Comparison of ENCODE assay signal across 21 cellular contexts in genomic region chr11:64947202-64947814, GRCh38. TPM values are rescaled to one million over a fixed set of nuclear protein-coding genes. Genes with fewer than 3 reads are reported as not detected.
DNase-seq lines count a peak whose midpoint lies in the region; ATAC-seq, FAIRE-seq and TF ChIP-seq lines count a peak whose summit lies in the region.
"Had no signal": no experiment of that assay in that cellular context is flagged by ENCODE, and none has a peak within 500 bp of the region (broad histone marks: within the 10 kb centered on the region; RNA-seq: fewer than 3 reads in every experiment).

No MANE protein-coding gene starts in this region.

- no peaks in the 10 kb centered on the region for H3K9me3 Mint-ChIP-seq in GM23338
- H3K9me3 Mint-ChIP-seq: CD4-positive, alpha-beta T cell; natural killer cell had no signal

- H3K27ac Mint-ChIP-seq in GM23338, result no peak overlapping the region
- H3K27ac Mint-ChIP-seq: CD4-positive, alpha-beta T cell; natural killer cell had no signal

- intact Hi-C loops in testis (cut with DNase I; ENCODE audit: low total_unique reads) (no loop called here), gastrocnemius medialis (cut with DNase I; ENCODE audit: low total_unique reads) (no loop called here)

- no peaks in the 10 kb centered on the region for H3K36me3 Mint-ChIP-seq in GM23338 (ENCODE audit: low read depth)
- H3K36me3 Mint-ChIP-seq: natural killer cell had no signal

- in situ Hi-C loops in gastrocnemius medialis (cut with MboI; ENCODE audit: low sequenced_read_pairs in 4 of 4), result no loop called here

- H3K9me3 ChIP-seq in testis, result no peaks in the 10 kb centered on the region
- no peaks in the 10 kb centered on the region for H3K9me3 ChIP-seq in gastrocnemius medialis
- H3K9me3 ChIP-seq: suprapubic skin had no signal

- peak overlapping the region; percentile 77 for H2AFZ ChIP-seq in GM23338

- H3K27me3 ChIP-seq in GM23338 (ENCODE audit: insufficient read depth), result no peaks in the 10 kb centered on the region
- H3K27me3 ChIP-seq in testis, result no peaks in the 10 kb centered on the region
- no peaks in the 10 kb centered on the region for H3K27me3 ChIP-seq in gastrocnemius medialis
- H3K27me3 ChIP-seq: suprapubic skin had no signal

- TF ChIP-seq CTCF in GM23338 (conservative IDR thresholded peaks at IDR 0.05; ENCODE audit: low read depth in 2 of 2), result 0 out of 4 replicates have a peak, but pooled peaks of 1 of the 2 experiments have one; percentile 3
- TF ChIP-seq CTCF in fibroblast of the aortic adventitia (IDR thresholded peaks at IDR 0.05; ENCODE audit: insufficient read depth, low read length), result peak; percentile 16
- TF ChIP-seq CTCF in testis (IDR thresholded peaks at IDR 0.05), result no peak
- TF ChIP-seq CTCF in gastrocnemius medialis (IDR thresholded peaks at IDR 0.05 in 4 of 5, conservative IDR thresholded peaks at IDR 0.05 in 1 of 5), result no peak

- no peaks in the 10 kb centered on the region for H3F3A ChIP-seq in GM23338 (replicated peaks; ENCODE audit: low read depth)

- DNase-seq in GM23338 (ENCODE audit: low spot score), result no peak
- DNase-seq in RPMI7951 (ENCODE audit: low read depth), result peak; percentile 11
- DNase-seq in fibroblast of the aortic adventitia (ENCODE audit: low read depth), result no peak
- peak; percentile 11 for DNase-seq in renal cortical epithelial cell (ENCODE audit: low read depth)
- no peak for DNase-seq in GM12891 (ENCODE audit: insufficient read length, low spot score)
- DNase-seq in testis, result no peak
- DNase-seq in gastrocnemius medialis, result no peak
- DNase-seq: activated CD4-positive, CD25-positive, alpha-beta regulatory T cell treated with anti-CD3 and anti-CD28 coated beads, Interleukin-2, amount 50 U/mL, for 72 hours; activated gamma-delta T cell; amniotic stem cell; CD4-positive, alpha-beta T cell; DND-41; mammary epithelial cell; natural killer cell; NCI-H187; NCI-H510A had no signal

- no peaks in the 10 kb centered on the region for H3K36me3 ChIP-seq in GM23338 (ENCODE audit: insufficient read depth)
- no peaks in the 10 kb centered on the region for H3K36me3 ChIP-seq in testis (ENCODE audit: low read depth, missing control alignments)
- H3K36me3 ChIP-seq in gastrocnemius medialis, result no peaks in the 10 kb centered on the region
- H3K36me3 ChIP-seq: suprapubic skin had no signal

- no peak for TF ChIP-seq POLR2A in GM12891 (IDR thresholded peaks at IDR 0.05; ENCODE audit: low read depth, low read length)
- TF ChIP-seq POLR2A in testis (IDR thresholded peaks at IDR 0.05), result no peak
- no peak for TF ChIP-seq POLR2A in gastrocnemius medialis (IDR thresholded peaks at IDR 0.05)

- WGBS in testis, 2 donors, result 64 to 71% methylated on average over 5 of the region's 5 CpGs

- FAIRE-seq in GM12891 (lab: Jason Lieb, UNC), result no peak
- FAIRE-seq: endometrium, GM19239 had no signal

- H3K4me1 Mint-ChIP-seq in GM23338, result peaks cover 2% of the 10 kb centered on the region; the same call in 1 of the 3 replicates
- H3K4me1 Mint-ChIP-seq: natural killer cell had no signal

- H3K4me2 ChIP-seq in GM23338, result no peak overlapping the region

- no peaks in the 10 kb centered on the region for H4K20me1 ChIP-seq in GM23338 (replicated peaks; ENCODE audit: insufficient read depth)

- H3K4me1 ChIP-seq in GM23338 (ENCODE audit: insufficient read depth), result no peaks in the 10 kb centered on the region
- no peaks in the 10 kb centered on the region for H3K4me1 ChIP-seq in testis
- H3K4me1 ChIP-seq in gastrocnemius medialis, result no peaks in the 10 kb centered on the region
- H3K4me1 ChIP-seq: suprapubic skin had no signal

- H3K27me3 Mint-ChIP-seq in GM23338 (ENCODE audit: insufficient read depth, low read depth, poor library complexity), result peaks cover 2% of the 10 kb centered on the region

- H3K9me2 ChIP-seq in GM23338 (ENCODE audit: insufficient read depth), result no peaks in the 10 kb centered on the region

- no peak overlapping the region for H3K4me3 Mint-ChIP-seq in GM23338
- H3K4me3 Mint-ChIP-seq: CD4-positive, alpha-beta T cell; natural killer cell had no signal

- H3K27ac ChIP-seq in GM23338 (ENCODE audit: low read depth) (no peak overlapping the region), testis (no peak overlapping the region), gastrocnemius medialis (no peak overlapping the region)
- H3K27ac ChIP-seq: suprapubic skin had no signal

- H3K4me3 ChIP-seq in GM23338 (no peak overlapping the region), fibroblast of the aortic adventitia (ENCODE audit: low read depth, low read length) (no peak overlapping the region), testis (no peak overlapping the region), gastrocnemius medialis (no peak overlapping the region)
- H3K4me3 ChIP-seq: suprapubic skin had no signal

- H3K79me2 ChIP-seq in GM23338 (replicated peaks; ENCODE audit: insufficient read depth), result no peaks in the 10 kb centered on the region

- ATAC-seq in GM23338 (peak; percentile 32; the same call in 1 of the 3 replicates), gastrocnemius medialis (no peak)
- ATAC-seq: natural killer cell had no signal

TF ChIP-seq in GM23338, 12 proteins besides CTCF, POLR2A, EP300 and RAD21 (continues in another document):
- TF ChIP-seq ZNF331 (CRISPR knock-in tag; IDR thresholded peaks at IDR 0.05; ENCODE audit: low read depth) (no peak), CREB1 (CRISPR knock-in tag; IDR thresholded peaks at IDR 0.05; ENCODE audit: low read depth) (no peak), STAT1 (IDR thresholded peaks at IDR 0.05; ENCODE audit: unreplicated experiment) (no peak), JUNB (IDR thresholded peaks at IDR 0.05; ENCODE audit: unreplicated experiment) (no peak)

TF ChIP-seq in GM12891, 5 proteins besides CTCF, POLR2A, EP300 and RAD21:
- TF ChIP-seq SPI1 (IDR thresholded peaks at IDR 0.05; ENCODE audit: low read depth, low read length) (no peak), PAX5 (IDR thresholded peaks at IDR 0.05; ENCODE audit: insufficient read depth, low read length, severe bottlenecking) (no peak), TAF1 (IDR thresholded peaks at IDR 0.05; ENCODE audit: low read depth, low read length) (no peak), POU2F2 (IDR thresholded peaks at IDR 0.05; ENCODE audit: low read depth, low read length) (no peak), POLR2AphosphoS5 (IDR thresholded peaks at IDR 0.05; ENCODE audit: low read depth, low read length) (no peak)

RNA-seq across cellular contexts. Expression of gene GPHA2, which starts 11.6 kb away (rescaled TPM):
- 0.83 TPM in 1 of 2 replicates, not detected in the other for total RNA-seq in GM23338 (2014; rRNA removed; shearing (Covaris generic))
- 1.8 and 3.6 TPM in 2 replicates for polyA plus RNA-seq in GM23338 (2016; fragmentation: Nextera tagmentation; extraction: Ambion mirVana)
- total RNA-seq in RPMI7951 (2014; rRNA removed; shearing (Covaris generic)), result not detected in 2 replicates
- not detected in 2 replicates for total RNA-seq in fibroblast of the aortic adventitia (ENCODE audit: low replicate concordance)
- total RNA-seq in renal cortical epithelial cell, result not detected in 2 replicates
- not detected for polyA plus RNA-seq in GM12891 (2012; ENCODE audit: low read depth, missing spikeins)
- total RNA-seq in testis, result 1 to 10 TPM; 7.0 to 9.4 TPM
- 6.9 TPM for polyA plus RNA-seq in testis (ENCODE audit: insufficient read depth, low read depth, low replicate concordance)
- total RNA-seq in gastrocnemius medialis, result not detected
- total RNA-seq: HT1080, mammary epithelial cell, natural killer cell, posterior vena cava, suprapubic skin had no signal
- polyA plus RNA-seq: mammary epithelial cell had no signal

RNA-seq across cellular contexts. Expression of gene PPP2R5B, which starts 22.8 kb away (rescaled TPM):
- total RNA-seq in GM23338 (2014; rRNA removed; shearing (Covaris generic)), result 3.3 and 5.8 TPM in 2 replicates
- 2.6 and 2.8 TPM in 2 replicates for polyA plus RNA-seq in GM23338 (2016; fragmentation: Nextera tagmentation; extraction: Ambion mirVana)
- 12.5 and 17.8 TPM in 2 replicates for total RNA-seq in RPMI7951 (2014; rRNA removed; shearing (Covaris generic))
- total RNA-seq in fibroblast of the aortic adventitia (ENCODE audit: low replicate concordance), result 7.9 and 9.3 TPM in 2 replicates
- total RNA-seq in renal cortical epithelial cell, result 21.7 and 22.9 TPM in 2 replicates
- 7.2 TPM for polyA plus RNA-seq in GM12891 (2012; ENCODE audit: low read depth, missing spikeins)
- total RNA-seq in testis, result 10 to 100 TPM; 19.4 to 26.2 TPM
- polyA plus RNA-seq in testis (ENCODE audit: insufficient read depth, low read depth, low replicate concordance), result 9.9 TPM
- total RNA-seq in gastrocnemius medialis, result 10 to 100 TPM; 17.2 to 34.2 (median 24.3) TPM

RNA-seq across cellular contexts. Expression of gene MAJIN, which starts 24.6 kb away (rescaled TPM):
- not detected in 2 replicates for total RNA-seq in GM23338 (2014; rRNA removed; shearing (Covaris generic))
- polyA plus RNA-seq in GM23338 (2016; fragmentation: Nextera tagmentation; extraction: Ambion mirVana), result not detected in 2 replicates
- not detected in 2 replicates for total RNA-seq in RPMI7951 (2014; rRNA removed; shearing (Covaris generic))
- total RNA-seq in fibroblast of the aortic adventitia (ENCODE audit: low replicate concordance), result not detected in 2 replicates
- not detected in 2 replicates for total RNA-seq in renal cortical epithelial cell
- polyA plus RNA-seq in GM12891 (2012; ENCODE audit: low read depth, missing spikeins), result not detected
- 10 to 100 TPM; 14.4 to 34.8 TPM for total RNA-seq in testis
- polyA plus RNA-seq in testis (ENCODE audit: insufficient read depth, low read depth, low replicate concordance), result 36.4 TPM
- total RNA-seq in gastrocnemius medialis, result not detected
- total RNA-seq: HT1080, mammary epithelial cell, natural killer cell, posterior vena cava, suprapubic skin had no signal
- polyA plus RNA-seq: mammary epithelial cell had no signal

RNA-seq across cellular contexts. Expression of gene ATG2A, which starts 30.3 kb away (rescaled TPM):
- 26.2 and 31.7 TPM in 2 replicates for total RNA-seq in GM23338 (2014; rRNA removed; shearing (Covaris generic))
- 8.7 and 9.2 TPM in 2 replicates for polyA plus RNA-seq in GM23338 (2016; fragmentation: Nextera tagmentation; extraction: Ambion mirVana)
- total RNA-seq in RPMI7951 (2014; rRNA removed; shearing (Covaris generic)), result 6.6 and 7.2 TPM in 2 replicates
- 18.2 and 18.8 TPM in 2 replicates for total RNA-seq in fibroblast of the aortic adventitia (ENCODE audit: low replicate concordance)
- 16.8 and 28.9 TPM in 2 replicates for total RNA-seq in renal cortical epithelial cell
- 8.2 TPM for polyA plus RNA-seq in GM12891 (2012; ENCODE audit: low read depth, missing spikeins)
- total RNA-seq in testis, result 10 to 100 TPM; 51.1 to 56.1 TPM
- polyA plus RNA-seq in testis (ENCODE audit: insufficient read depth, low read depth, low replicate concordance), result 22.2 TPM
- total RNA-seq in gastrocnemius medialis, result 10 to 100 TPM; 10.7 to 97.5 (median 37.9) TPM

RNA-seq across cellular contexts. Expression of gene BATF2, which starts 49.5 kb away (rescaled TPM):
- 0.58 and 1.6 TPM in 2 replicates for total RNA-seq in GM23338 (2014; rRNA removed; shearing (Covaris generic))
- polyA plus RNA-seq in GM23338 (2016; fragmentation: Nextera tagmentation; extraction: Ambion mirVana) (0.53 and 1.2 TPM in 2 replicates), testis (ENCODE audit: insufficient read depth, low read depth, low replicate concordance) (2.7 TPM)
- 0.59 and 0.84 TPM in 2 replicates for total RNA-seq in RPMI7951 (2014; rRNA removed; shearing (Covaris generic))
- total RNA-seq in fibroblast of the aortic adventitia (ENCODE audit: low replicate concordance) (0.25 and 0.45 TPM in 2 replicates), renal cortical epithelial cell (1.1 and 1.6 TPM in 2 replicates), testis (1 to 10 TPM in 1 of 2 donors, under 1 TPM in 1; 0.94 to 1.5 TPM), gastrocnemius medialis (1 to 10 TPM in 3 of 4 donors, under 1 TPM in 1; 0.97 to 3.3 (median 2.3) TPM)
- polyA plus RNA-seq in GM12891 (2012; ENCODE audit: low read depth, missing spikeins), result 0.40 TPM
- total RNA-seq: CD4-positive, alpha-beta T cell had no signal

Comparison
In these comparisons a context has a peak if more than half of its experiments do, and no peak if none do; other contexts are left out.
1. DNase-seq: peak in RPMI7951 (single experiment) and renal cortical epithelial cell (single experiment); none in GM23338 (single experiment), fibroblast of the aortic adventitia (single experiment), GM12891 (single experiment), testis (single experiment) and gastrocnemius medialis (0 of 2).
2. RNA of gene MAJIN, which starts 24.6 kb away (total RNA-seq): 14.4 to 34.8 TPM in testis; not detected in GM23338, not detected in RPMI7951, not detected in fibroblast of the aortic adventitia, not detected in renal cortical epithelial cell and not detected in gastrocnemius medialis; every median in the first group is over 10 times any median in the second.